Comparison of ENCODE assay signal across 19 cellular contexts in the genomic region with DNA sequence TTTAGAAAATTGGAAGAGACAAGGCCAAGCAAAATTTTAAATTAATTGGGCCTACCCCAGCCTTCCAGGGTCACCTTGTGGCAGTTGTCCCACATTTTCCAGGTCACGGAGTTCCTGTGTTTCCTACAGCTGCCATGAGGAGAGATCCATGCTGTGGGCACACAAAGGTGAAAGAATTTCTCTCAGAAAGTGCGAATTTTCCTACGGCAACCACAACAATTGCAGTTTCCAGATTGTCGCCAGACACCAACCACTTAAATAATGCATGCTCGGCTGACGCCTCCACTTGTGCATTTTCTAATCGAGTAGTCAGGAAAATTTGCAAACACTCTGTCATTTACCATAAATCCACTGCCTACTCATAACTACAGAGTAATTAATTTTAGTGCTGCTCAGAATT.
A peak's percentile ranks its signal among the peaks of the same experiment; 100 is the strongest.
DNase-seq lines count a peak whose midpoint lies in the region; ATAC-seq and TF ChIP-seq lines count a peak whose summit lies in the region.
"Had no signal": no experiment of that assay in that cellular context is flagged by ENCODE, and none has a peak within 500 bp of the region (broad histone marks: within the 10 kb centered on the region; RNA-seq: fewer than 3 reads in every experiment).

No MANE protein-coding gene starts in this region.

- dilution Hi-C loops in IMR-90 (cut with HindIII; ENCODE audit: low sequenced_read_pairs, unreplicated experiment), result no loop called here

- H4K5ac ChIP-seq in IMR-90 (ENCODE audit: low read depth, low read length) (no peak overlapping the region), mesendoderm (ENCODE audit: low read length) (no peak overlapping the region)

- H3K4me3 ChIP-seq in IMR-90 (ENCODE audit: insufficient read depth, low read depth, low read length), result no peak overlapping the region
- no peak overlapping the region for H3K4me3 ChIP-seq in SJSA1
- no peak overlapping the region for H3K4me3 ChIP-seq in mesendoderm (ENCODE audit: low read length)
- H3K4me3 ChIP-seq: K562, Peyer's patch had no signal

- H3K9ac ChIP-seq in IMR-90 (ENCODE audit: low read depth, low read length) (no peak overlapping the region), mesendoderm (ENCODE audit: low read length) (no peak overlapping the region)

- peak overlapping the region; percentile 19; the same call in 1 of the 2 replicates for H4K91ac ChIP-seq in IMR-90 (ENCODE audit: insufficient read depth, low read depth, low read length)

- DNase-seq in IMR-90 (no peak), SJSA1 (ENCODE audit: low read depth in 1 of 2, low spot score in 2 of 2) (no peak), mesendoderm (peak; percentile 12)
- no peak for DNase-seq in stimulated activated CD4-positive, alpha-beta T cell treated with anti-CD3 and anti-CD28 coated beads, Interleukin-2, amount 100 ng/mL, for 48 hours
- DNase-seq: Caco-2; CD4-positive, alpha-beta memory T cell; DMS 273 treated with DMSO at 0.1 percent for 48 hours; DND-41; NCI-H1092 treated with DMSO at 0.1 percent for 48 hours; NCI-H1436 treated with DMSO at 0.1 percent for 48 hours; NCI-H1930; NCI-H226; NCI-H510A treated with DMSO at 0.1 percent for 48 hours; NCI-H748 treated with DMSO at 0.1 percent for 48 hours; Peyer's patch had no signal

- H2BK20ac ChIP-seq in IMR-90 (ENCODE audit: low read depth, low read length), result peak overlapping the region; percentile 53

- H3K9me3 ChIP-seq in IMR-90 (ENCODE audit: control insufficient read depth, insufficient read depth, low read length) (no peaks in the 10 kb centered on the region), SJSA1 (replicated peaks) (no peaks in the 10 kb centered on the region)
- H3K9me3 ChIP-seq: Caco-2, Peyer's patch had no signal

- H3K23ac ChIP-seq in IMR-90 (ENCODE audit: low read depth, low read length) (no peak overlapping the region), mesendoderm (ENCODE audit: low read length) (no peak overlapping the region)

- ATAC-seq in IMR-90 (ENCODE audit: low read depth), result no peak
- ATAC-seq in HG03460 (IDR thresholded peaks at IDR 0.05; ENCODE audit: unreplicated experiment), result no peak
- ATAC-seq in GM21528 (IDR thresholded peaks at IDR 0.05; ENCODE audit: low FRiP score, unreplicated experiment), result no peak
- ATAC-seq in GM21526 (IDR thresholded peaks at IDR 0.05; ENCODE audit: low FRiP score, unreplicated experiment), result no peak
- ATAC-seq: K562 had no signal

- H3K4ac ChIP-seq in IMR-90 (ENCODE audit: low read depth, low read length), result peak overlapping the region; percentile 44
- no peak overlapping the region for H3K4ac ChIP-seq in mesendoderm (ENCODE audit: low read depth, low read length)

- intact Hi-C loops in IMR-90 (cut with micrococcal nuclease), result loop anchor here (5.0 kb wide), 1 partner anchor 134 kb away; no protein-coding TSS in a partner anchor

- H3K79me1 ChIP-seq in IMR-90 (ENCODE audit: low read depth in 1 of 2, low read length in 2 of 2) (no peaks in the 10 kb centered on the region), mesendoderm (ENCODE audit: low read length) (no peaks in the 10 kb centered on the region)

- TF ChIP-seq POLR2A in IMR-90 (IDR thresholded peaks at IDR 0.05; ENCODE audit: low read depth, low read length), result no peak

- no peaks in the 10 kb centered on the region for H3K79me2 ChIP-seq in mesendoderm (ENCODE audit: control insufficient read depth, insufficient read depth, low read length)

- H3K36me3 ChIP-seq in IMR-90 (ENCODE audit: control insufficient read depth, insufficient read depth, low read length) (no peaks in the 10 kb centered on the region), SJSA1 (no peaks in the 10 kb centered on the region), mesendoderm (ENCODE audit: control insufficient read depth, insufficient read depth, low read length) (no peaks in the 10 kb centered on the region)
- H3K36me3 ChIP-seq: Peyer's patch had no signal

- H4K8ac ChIP-seq in IMR-90 (ENCODE audit: low read depth in 2 of 2, low read length in 2 of 2) (peak overlapping the region in 1 of 2 experiments; percentile 43; a peak in 1 of 4 replicates), mesendoderm (ENCODE audit: low read depth, low read length) (no peak overlapping the region)

- BruUV-seq in IMR-90 (replicated peaks; lab: Mats Ljungman, UMichigan), result no TSS peak

- H4K20me1 ChIP-seq in IMR-90 (ENCODE audit: insufficient read depth, low read length), result no peaks in the 10 kb centered on the region

- H2AK9ac ChIP-seq in IMR-90 (replicated peaks; ENCODE audit: low read depth, low read length, poor library complexity), result no peak overlapping the region

- 0 out of 3 replicates have a peak overlapping the region, but pooled peaks have one; percentile 2 for H2BK15ac ChIP-seq in IMR-90 (ENCODE audit: low read depth, low read length)
- no peak overlapping the region for H2BK15ac ChIP-seq in mesendoderm (replicated peaks; ENCODE audit: low read depth)

- peak overlapping the region; percentile 56; the same call in 1 of the 2 replicates for H2AK5ac ChIP-seq in IMR-90 (ENCODE audit: low read depth, low read length)
- H2AK5ac ChIP-seq in mesendoderm (ENCODE audit: low read length), result no peak overlapping the region

- TF ChIP-seq CTCF in IMR-90 (conservative IDR thresholded peaks at IDR 0.05; ENCODE audit: low read depth, low read length), result no peak

- H3K27ac ChIP-seq in IMR-90 (ENCODE audit: insufficient read depth, low read length) (no peak overlapping the region), SJSA1 (peak overlapping the region; percentile 34), mesendoderm (ENCODE audit: low read depth, low read length) (no peak overlapping the region)
- H3K27ac ChIP-seq: Peyer's patch had no signal

- no peak overlapping the region for H3K56ac ChIP-seq in IMR-90 (ENCODE audit: extremely low read depth, insufficient read depth, low read length)
- no peak overlapping the region for H3K56ac ChIP-seq in mesendoderm (ENCODE audit: low read length)

- H3K14ac ChIP-seq in IMR-90 (replicated peaks; ENCODE audit: low read depth, low read length), result peak overlapping the region; percentile 11; the same call in 1 of the 2 replicates

- H2BK5ac ChIP-seq in IMR-90 (ENCODE audit: low read depth, low read length, poor library complexity, severe bottlenecking) (no peak overlapping the region), mesendoderm (ENCODE audit: low read length) (no peak overlapping the region)

- POLR2A ChIA-PET in IMR-90 (lab: Charles Lee; ENCODE audit: unreplicated experiment), result no interaction called here

- H3K4me2 ChIP-seq in IMR-90 (ENCODE audit: low read depth, low read length) (no peak overlapping the region), mesendoderm (ENCODE audit: low read length) (no peak overlapping the region)

- H3K18ac ChIP-seq in IMR-90 (ENCODE audit: low read depth, low read length), result peak overlapping the region; percentile 34; the same call in 1 of the 2 replicates
- H3K18ac ChIP-seq in mesendoderm (ENCODE audit: low read length), result peak overlapping the region; percentile 30

- peak overlapping the region; percentile 66 for H2BK120ac ChIP-seq in IMR-90 (ENCODE audit: low read depth, low read length)
- no peak overlapping the region for H2BK120ac ChIP-seq in mesendoderm (ENCODE audit: low read depth, low read length)

- H3K4me1 ChIP-seq in IMR-90 (ENCODE audit: control insufficient read depth, insufficient read depth, low read length) (peaks cover 7% of the 10 kb centered on the region), SJSA1 (replicated peaks) (peaks cover 61% of the 10 kb centered on the region), mesendoderm (ENCODE audit: control insufficient read depth, low read depth, low read length) (no peaks in the 10 kb centered on the region)
- H3K4me1 ChIP-seq: Peyer's patch had no signal

- no peak for TF ChIP-seq RAD21 in IMR-90 (IDR thresholded peaks at IDR 0.05; ENCODE audit: low read length)

- WGBS in IMR-90 (ENCODE audit: extremely low coverage in 2 of 2, insufficient read length in 1 of 2), 2 experiments, result 97% methylated on average over 5 of the region's 7 CpGs; no CpG with 5 or more reads in 1 of the 2 experiments
- no CpG with 5 or more reads among the region's 7 CpGs for WGBS in mesendoderm (ENCODE audit: extremely low coverage, insufficient coverage, low lambda C conversion rate)

- H3K9me1 ChIP-seq in IMR-90 (ENCODE audit: insufficient read depth, low read length), result peaks cover 10% of the 10 kb centered on the region; the same call in 1 of the 2 replicates

- CTCF ChIA-PET in IMR-90 (lab: Yijun Ruan, JAX), result no interaction called here

- H3K27me3 ChIP-seq in IMR-90 (ENCODE audit: control insufficient read depth, insufficient read depth, low read length) (no peaks in the 10 kb centered on the region), SJSA1 (replicated peaks) (no peaks in the 10 kb centered on the region), mesendoderm (ENCODE audit: insufficient read depth, low read length, poor library complexity) (no peaks in the 10 kb centered on the region)
- H3K27me3 ChIP-seq: Peyer's patch had no signal

- in situ Hi-C loops in IMR-90 (cut with MboI; ENCODE audit: low sequenced_read_pairs), result no loop called here

- no peak overlapping the region for H2AFZ ChIP-seq in IMR-90 (replicated peaks; ENCODE audit: low read length, poor library complexity)

TF ChIP-seq in IMR-90, 13 proteins besides CTCF, POLR2A, EP300 and RAD21 (continues in another document):
- TF ChIP-seq MXI1 (IDR thresholded peaks at IDR 0.05; ENCODE audit: borderline replicate concordance, low read depth, low read length), result no peak
- no peak for TF ChIP-seq CHD1 (IDR thresholded peaks at IDR 0.05; ENCODE audit: low read depth, low read length)
- TF ChIP-seq, protein P1, sequence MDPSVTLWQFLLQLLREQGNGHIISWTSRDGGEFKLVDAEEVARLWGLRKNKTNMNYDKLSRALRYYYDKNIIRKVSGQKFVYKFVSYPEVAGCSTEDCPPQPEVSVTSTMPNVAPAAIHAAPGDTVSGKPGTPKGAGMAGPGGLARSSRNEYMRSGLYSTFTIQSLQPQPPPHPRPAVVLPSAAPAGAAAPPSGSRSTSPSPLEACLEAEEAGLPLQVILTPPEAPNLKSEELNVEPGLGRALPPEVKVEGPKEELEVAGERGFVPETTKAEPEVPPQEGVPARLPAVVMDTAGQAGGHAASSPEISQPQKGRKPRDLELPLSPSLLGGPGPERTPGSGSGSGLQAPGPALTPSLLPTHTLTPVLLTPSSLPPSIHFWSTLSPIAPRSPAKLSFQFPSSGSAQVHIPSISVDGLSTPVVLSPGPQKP (IDR thresholded peaks at IDR 0.05; ENCODE audit: borderline replicate concordance, low read depth, low read length), result no peak
- no peak for TF ChIP-seq BHLHE40 (IDR thresholded peaks at IDR 0.05; ENCODE audit: low read depth, low read length)
- TF ChIP-seq, protein P2, sequence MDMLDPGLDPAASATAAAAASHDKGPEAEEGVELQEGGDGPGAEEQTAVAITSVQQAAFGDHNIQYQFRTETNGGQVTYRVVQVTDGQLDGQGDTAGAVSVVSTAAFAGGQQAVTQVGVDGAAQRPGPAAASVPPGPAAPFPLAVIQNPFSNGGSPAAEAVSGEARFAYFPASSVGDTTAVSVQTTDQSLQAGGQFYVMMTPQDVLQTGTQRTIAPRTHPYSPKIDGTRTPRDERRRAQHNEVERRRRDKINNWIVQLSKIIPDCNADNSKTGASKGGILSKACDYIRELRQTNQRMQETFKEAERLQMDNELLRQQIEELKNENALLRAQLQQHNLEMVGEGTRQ (IDR thresholded peaks at IDR 0.05; ENCODE audit: low read depth, low read length), result no peak
- TF ChIP-seq NFE2L2 (IDR thresholded peaks at IDR 0.05; ENCODE audit: low read depth, low read length), result no peak
- no peak for TF ChIP-seq RCOR1 (IDR thresholded peaks at IDR 0.05; ENCODE audit: insufficient replicate concordance, low read length)
